8 cellular contexts compared by ENCODE assay signal in the genomic region with DNA sequence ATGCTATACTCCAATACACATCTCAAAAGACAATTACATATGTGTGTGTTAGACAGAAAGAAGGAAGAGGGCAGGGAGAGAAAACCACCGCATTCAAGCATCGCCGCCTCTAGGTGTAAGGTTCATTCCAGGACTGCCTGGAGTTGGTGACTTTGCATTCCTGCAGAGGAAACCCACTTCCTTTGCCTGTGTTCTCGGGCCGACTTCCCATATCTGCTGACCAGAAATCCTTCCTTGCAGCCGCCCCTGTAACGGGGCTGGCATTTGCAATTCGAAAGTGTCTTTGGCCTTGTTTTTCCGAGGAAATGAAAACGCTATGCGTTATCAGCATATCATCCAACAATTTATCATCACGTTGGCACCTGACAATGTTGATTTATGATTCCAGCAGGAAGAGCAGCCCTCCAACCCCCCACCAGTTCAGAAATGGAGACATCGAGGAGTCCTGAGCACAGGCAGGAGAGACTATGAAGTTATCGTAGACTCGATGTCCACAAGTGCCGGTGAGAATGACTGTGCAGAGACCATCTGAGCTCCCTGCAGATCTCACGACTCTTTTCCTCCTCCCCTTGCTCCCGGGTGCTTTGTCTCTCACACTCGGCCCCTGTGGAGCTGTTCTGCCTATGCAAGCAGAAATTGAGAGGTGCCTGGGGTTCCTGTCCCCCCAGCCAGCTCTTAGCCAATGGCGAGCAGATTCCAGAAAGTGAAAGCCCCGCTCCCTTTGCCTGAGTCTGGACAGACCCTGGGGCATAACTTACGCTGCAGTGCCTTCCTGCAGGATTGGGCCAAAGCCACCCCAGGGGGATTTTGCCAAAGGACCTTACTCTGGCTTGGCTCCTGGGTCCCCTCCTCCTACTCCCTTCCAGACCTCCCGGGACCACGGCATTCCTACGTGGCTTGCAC.
DNase-seq lines count a peak whose midpoint lies in the region; ATAC-seq and TF ChIP-seq lines count a peak whose summit lies in the region.

No MANE protein-coding gene starts in this region.

- no peaks in the 10 kb centered on the region for H3F3A ChIP-seq in MM.1S (ENCODE audit: insufficient read depth, low read length)

- no peaks in the 10 kb centered on the region for H3K9me2 ChIP-seq in MM.1S (replicated peaks; ENCODE audit: insufficient read depth, low read length)

- no peak for TF ChIP-seq CTCF in MM.1S (IDR thresholded peaks at IDR 0.05; ENCODE audit: low read length)

- no peaks in the 10 kb centered on the region for H3K79me2 ChIP-seq in MM.1S (ENCODE audit: low read length)

- H3K4me2 ChIP-seq in MM.1S (ENCODE audit: low read depth, low read length): peak overlapping the region; percentile 59

- no peak overlapping the region for H3K27ac ChIP-seq in MM.1S (ENCODE audit: low read length)

- H3K4me3 ChIP-seq in MM.1S (ENCODE audit: low read length): peak overlapping the region; percentile 6; the same call in 1 of the 2 replicates
- no peak overlapping the region for H3K4me3 ChIP-seq in endocrine pancreas (ENCODE audit: control insufficient read depth, insufficient read depth, low read length)

- H3K36me3 ChIP-seq in MM.1S (replicated peaks; ENCODE audit: insufficient read depth, low read length): no peaks in the 10 kb centered on the region
- no peaks in the 10 kb centered on the region for H3K36me3 ChIP-seq in endocrine pancreas (ENCODE audit: control insufficient read depth, insufficient read depth, low read length)

- H2AFZ ChIP-seq in MM.1S (ENCODE audit: low read length): peak overlapping the region; percentile 43

- no peaks in the 10 kb centered on the region for H3K27me3 ChIP-seq in MM.1S (replicated peaks; ENCODE audit: insufficient read depth, low read length)
- no peaks in the 10 kb centered on the region for H3K27me3 ChIP-seq in endocrine pancreas (ENCODE audit: control insufficient read depth, insufficient read depth, low read length)

- H3K4me1 ChIP-seq in MM.1S (ENCODE audit: low read length): peaks cover 3% of the 10 kb centered on the region; the same call in 1 of the 2 replicates
- no peaks in the 10 kb centered on the region for H3K4me1 ChIP-seq in endocrine pancreas (ENCODE audit: control insufficient read depth, insufficient read depth, low read length)

- no peak for ATAC-seq in GM21360 (IDR thresholded peaks at IDR 0.05; ENCODE audit: unreplicated experiment)

- H3K9ac ChIP-seq in MM.1S (ENCODE audit: low read length) (no peak overlapping the region), endocrine pancreas (ENCODE audit: control insufficient read depth, insufficient read depth, low read length) (peak overlapping the region; percentile 31)

- no peaks in the 10 kb centered on the region for H4K20me1 ChIP-seq in MM.1S (ENCODE audit: insufficient read depth, low read length)

- H3K9me3 ChIP-seq in MM.1S (replicated peaks; ENCODE audit: insufficient read depth, low read length) (no peaks in the 10 kb centered on the region), endocrine pancreas (ENCODE audit: control insufficient read depth, low read length) (no peaks in the 10 kb centered on the region)

- DNase-seq in AG20443 (ENCODE audit: low spot score) (peak; percentile 46), MM.1S (no peak), myocyte (ENCODE audit: low read depth) (peak; percentile 38), foreskin melanocyte (no peak), D341Med (ENCODE audit: low spot score) (no peak)
- DNase-seq in stimulated activated CD4-positive, alpha-beta T cell treated with anti-CD3 and anti-CD28 coated beads, Interleukin-12 subunit alpha, Interleukin-12 subunit beta, amount 100 ng/mL, for 4 hours: no peak

Comparison
In these comparisons a context has a peak if more than half of its experiments do, and no peak if none do; other contexts are left out.
1. DNase-seq: peak in AG20443 (single experiment) and myocyte (single experiment); none in MM.1S (single experiment), stimulated activated CD4-positive, alpha-beta T cell treated with anti-CD3 and anti-CD28 coated beads, Interleukin-12 subunit alpha, Interleukin-12 subunit beta, amount 100 ng/mL, for 4 hours (single experiment), foreskin melanocyte (single experiment) and D341Med (single experiment).